ENCODE assay signal across 1 cellular context in genomic region chr1:15245593-15246325, GRCh38.
TF ChIP-seq lines count a peak whose summit lies in the region.

No MANE protein-coding gene starts in this region.

TF ChIP-seq in H1, 55 proteins besides CTCF, POLR2A, EP300 and RAD21 (continued from another document):
- TF ChIP-seq USF2 (IDR thresholded peaks at IDR 0.05; ENCODE audit: low read length) (no peak), TAF7 (optimal IDR thresholded peaks at IDR 0.05; ENCODE audit: borderline replicate concordance, low read depth, low read length) (no peak), CREB1 (IDR thresholded peaks at IDR 0.05) (no peak), SP1 (IDR thresholded peaks at IDR 0.05; ENCODE audit: low read depth, low read length) (no peak), SRF (IDR thresholded peaks at IDR 0.05; ENCODE audit: low read depth, low read length) (no peak), SIN3A (conservative IDR thresholded peaks at IDR 0.05 in 1 of 2, IDR thresholded peaks at IDR 0.05 in 1 of 2; ENCODE audit: low read depth in 1 of 2, low read length in 2 of 2) (no peak), CBX5 (IDR thresholded peaks at IDR 0.05; ENCODE audit: low read depth, low read length) (no peak), CEBPB (IDR thresholded peaks at IDR 0.05; ENCODE audit: low read depth, low read length) (no peak), CTBP2 (IDR thresholded peaks at IDR 0.05; ENCODE audit: borderline replicate concordance, insufficient read depth, insufficient read length, low read length) (no peak), CHD1 (IDR thresholded peaks at IDR 0.05; ENCODE audit: low read depth, low read length) (no peak)
